8 cellular contexts compared by ENCODE assay signal in the genomic region with DNA sequence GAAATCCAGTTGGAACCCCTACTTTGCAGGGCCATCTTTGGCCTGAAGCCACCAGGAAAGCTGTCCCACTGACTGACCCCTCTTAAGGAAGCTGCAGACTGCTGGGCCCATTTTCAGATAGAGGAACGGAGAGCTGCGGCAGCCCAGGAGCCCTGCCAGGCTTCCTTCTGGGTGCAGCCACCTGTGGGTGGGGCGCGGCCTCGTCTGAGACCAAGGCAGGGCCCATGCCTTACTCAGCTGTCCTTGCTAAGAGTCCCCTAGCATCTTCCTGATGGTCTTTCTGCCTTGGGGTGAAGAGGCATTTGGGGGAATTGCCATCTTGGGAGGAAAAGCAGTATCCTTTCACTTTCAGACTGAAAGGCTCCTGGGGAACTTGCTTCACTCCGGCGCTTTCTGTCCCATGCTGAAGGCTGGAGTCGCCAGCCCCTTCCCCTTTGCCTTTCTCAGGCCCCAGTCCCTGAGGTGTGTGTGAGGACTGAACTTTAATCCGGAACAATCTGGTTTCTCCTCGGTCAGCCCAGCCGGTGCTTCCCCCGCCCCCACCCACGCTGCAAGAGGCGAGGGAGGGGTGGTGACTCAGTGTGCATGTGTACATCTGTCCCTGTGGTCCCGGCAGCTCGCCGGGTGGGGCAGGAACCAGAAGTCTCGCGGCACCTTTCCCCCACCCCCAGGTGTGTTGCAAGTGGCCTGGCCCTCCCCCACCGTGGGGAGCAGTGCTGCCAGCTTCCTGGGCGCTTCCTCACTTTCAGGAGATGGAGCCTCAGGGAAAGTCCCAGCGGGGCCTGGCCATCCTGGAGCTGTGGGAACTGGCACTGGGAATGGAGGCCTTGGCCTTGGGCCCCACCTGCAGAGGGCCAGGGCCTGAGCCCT. TPM values are rescaled to one million over a fixed set of nuclear protein-coding genes. Genes with fewer than 3 reads are reported as not detected.
DNase-seq lines count a peak whose midpoint lies in the region; ATAC-seq and TF ChIP-seq lines count a peak whose summit lies in the region.

No MANE protein-coding gene starts in this region.

- H3K4me1 ChIP-seq in adrenal gland (replicated peaks in 1 of 2) = peaks cover 68 to 93% of the 10 kb centered on the region in 2 donors

- intact Hi-C loops in adrenal gland (cut with DNase I) = no loop called here

- H3K4me3 Mint-ChIP-seq in T-cell = peak overlapping the region; percentile 92 to 98 (median 95)

- H3K9me3 Mint-ChIP-seq in T-cell = no peaks in the 10 kb centered on the region

- TF ChIP-seq CTCF in adrenal gland (IDR thresholded peaks at IDR 0.05) = no peak

- no peaks in the 10 kb centered on the region for H3K27me3 ChIP-seq in adrenal gland

- ATAC-seq in GM18858 (IDR thresholded peaks at IDR 0.05; ENCODE audit: unreplicated experiment) = peak; percentile 27
- ATAC-seq in T-cell (replicated peaks in 1 of 4) = peak; percentile 42 to 78 (median 76)
- ATAC-seq in HG02970 (IDR thresholded peaks at IDR 0.05; ENCODE audit: low FRiP score, unreplicated experiment) = no peak

- no peaks in the 10 kb centered on the region for H3K9me3 ChIP-seq in adrenal gland (replicated peaks in 1 of 3)

- DNase-seq in HT-29 (ENCODE audit: low spot score) = peak; percentile 95
- DNase-seq in T-cell = peak; percentile 69 to 91 (median 79)
- peak; percentile 88 to 95 (median 93) for DNase-seq in adrenal gland
- DNase-seq in iris pigment epithelial cell (ENCODE audit: low read depth) = peak; percentile 95
- DNase-seq in stimulated activated CD4-positive, alpha-beta T cell treated with anti-CD3 and anti-CD28 coated beads, Interleukin-1b, Interleukin-23, amount 100 ng/mL, for 1 hour (ENCODE audit: low read depth in 2 of 2) = peak; percentile 81 to 85
- DNase-seq in middle frontal gyrus (ENCODE audit: extremely low spot score, low spot score) = no peak

- peaks cover 55% of the 10 kb centered on the region for H3K36me3 Mint-ChIP-seq in T-cell

- WGBS in adrenal gland, 4 donors = 11 to 26% (median 14%) methylated on average over 7 to 22 of the region's 22 CpGs

- CTCF ChIA-PET in T-cell (lab: Charles Lee) = interaction anchor here (0.8 to 1.8 kb wide), 4 partner anchors 8 to 117 kb away, joined by 3 to 20 read pairs (median 4); partner anchors contain the start of gene MEAF6 (in 2 of the 2)

- no peaks in the 10 kb centered on the region for H3K27me3 Mint-ChIP-seq in T-cell

- H3K4me1 Mint-ChIP-seq in T-cell = peaks cover 48 to 59% (median 52%) of the 10 kb centered on the region in 3 donors

- peak overlapping the region in 2 of 4 donors; percentile 12 to 46 for H3K4me3 ChIP-seq in adrenal gland

- H3K36me3 ChIP-seq in adrenal gland (replicated peaks in 1 of 2) = peaks cover 0 to 56% of the 10 kb centered on the region in 2 donors

- peak in 1 of 2 donors; percentile 33 for TF ChIP-seq POLR2A in adrenal gland (IDR thresholded peaks at IDR 0.05)

- POLR2A ChIA-PET in T-cell (lab: Charles Lee) = interaction anchor here (0.6 to 1.7 kb wide), 6 partner anchors 8 to 115 kb away, joined by 3 to 6 read pairs (median 4); no protein-coding TSS in a partner anchor

- peak overlapping the region; percentile 72 to 98 (median 90) for H3K27ac ChIP-seq in adrenal gland

- peak overlapping the region; percentile 97 to 100 for H3K27ac Mint-ChIP-seq in T-cell

RNA-seq across cellular contexts. Expression of gene ZC3H12A, which starts 5.1 kb away (rescaled TPM):
- total RNA-seq in HT-29 (2014; rRNA removed; shearing (Covaris generic)) = 99.3 and 105 TPM in 2 replicates
- total RNA-seq in T-cell = 100 to 1,000 TPM in 2 of 5 donors, 10 to 100 TPM in 3; 49.5 to 131 (median 53.5) TPM
- total RNA-seq in adrenal gland = 10 to 100 TPM in 7 of 8 donors, 1 to 10 TPM in 1; 5.8 to 53.0 (median 19.8) TPM
- polyA plus RNA-seq in adrenal gland = 10 to 100 TPM in 2 of 3 donors, 1 to 10 TPM in 1; 3.2 to 17.0 (median 11.8) TPM

RNA-seq across cellular contexts. Expression of gene MEAF6, which starts 35.1 kb away (rescaled TPM):
- total RNA-seq in HT-29 (2014; rRNA removed; shearing (Covaris generic)) = 23.5 and 52.8 TPM in 2 replicates
- total RNA-seq in T-cell (10 to 100 TPM; 54.0 to 86.3 (median 84.9) TPM), adrenal gland (10 to 100 TPM; 45.7 to 74.5 (median 56.0) TPM)
- polyA plus RNA-seq in adrenal gland = 10 to 100 TPM; 37.8 to 67.4 (median 43.4) TPM
